8 cellular contexts compared by ENCODE assay signal in the genomic region with DNA sequence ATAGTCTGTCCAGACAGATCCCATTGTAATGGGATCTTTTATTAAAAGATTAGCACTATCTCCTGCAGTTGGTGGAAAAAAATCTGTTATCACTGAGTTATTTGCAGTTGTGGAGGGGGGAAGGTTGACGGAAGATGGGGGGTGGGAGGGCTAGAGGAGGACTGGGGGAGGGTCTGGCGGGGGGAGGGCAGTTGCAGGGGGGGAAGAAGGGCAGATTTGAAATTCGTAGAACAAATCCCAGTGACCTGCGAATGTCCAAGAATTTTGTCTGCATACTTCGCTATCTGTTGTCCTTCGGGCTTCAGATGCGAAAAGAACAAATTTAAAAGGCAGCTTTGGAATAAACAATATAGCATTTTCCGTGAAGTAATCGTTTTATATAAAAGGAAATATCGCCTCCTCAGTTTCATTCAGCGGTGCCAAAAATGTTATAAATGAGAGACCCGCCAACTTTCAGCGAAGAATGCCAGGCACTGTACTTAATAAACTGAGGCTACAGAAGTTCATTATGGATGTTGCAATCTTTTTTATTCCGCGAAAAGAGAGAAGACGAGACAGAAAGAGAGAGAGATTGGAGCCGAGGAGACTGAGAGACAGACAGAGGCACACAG. TPM values are rescaled to one million over a fixed set of nuclear protein-coding genes. Genes with fewer than 3 reads are reported as not detected.
DNase-seq lines count a peak whose midpoint lies in the region; ATAC-seq and TF ChIP-seq lines count a peak whose summit lies in the region.

No MANE protein-coding gene starts in this region.

- intact Hi-C loops in OCI-LY7 (cut with micrococcal nuclease; ENCODE audit: unreplicated experiment) (loop anchor here (2.0 kb wide), 2 partner anchors 740 to 752 kb away; no protein-coding TSS in a partner anchor), esophagus squamous epithelium (cut with DNase I) (no loop called here), psoas muscle (cut with DNase I) (loop anchor here (2.0 to 10.0 kb wide), 4 partner anchors 392 to 738 kb away; no protein-coding TSS in a partner anchor)

- H3K9me3 ChIP-seq in OCI-LY7 (ENCODE audit: low read length) (no peaks in the 10 kb centered on the region), esophagus squamous epithelium (no peaks in the 10 kb centered on the region), psoas muscle (no peaks in the 10 kb centered on the region)

- H3K79me2 ChIP-seq in OCI-LY7 (ENCODE audit: insufficient read depth, low read depth, low read length): no peaks in the 10 kb centered on the region

- WGBS in esophagus squamous epithelium, 2 donors: 0 to 1% methylated on average over 17 of the region's 17 CpGs
- WGBS in psoas muscle, 3 donors: 0 to 1% (median 1%) methylated on average over 17 of the region's 17 CpGs

- H3K27ac ChIP-seq in OCI-LY7 (ENCODE audit: low read depth, low read length, poor library complexity, severe bottlenecking): no peak overlapping the region
- H3K27ac ChIP-seq in esophagus squamous epithelium: peak overlapping the region; percentile 77 to 89 (median 84)
- peak overlapping the region; percentile 34 for H3K27ac ChIP-seq in psoas muscle

- no peak for DNase-seq in OCI-LY7 (ENCODE audit: low spot score)
- no peak for DNase-seq in esophagus squamous epithelium (lab: John Stamatoyannopoulos, UW)
- no peak for DNase-seq in psoas muscle
- no peak for DNase-seq in GM10266 (ENCODE audit: extremely low spot score)
- no peak for DNase-seq in NCI-H446 treated with DMSO at 0.1 percent for 48 hours (lab: John Stamatoyannopoulos, UW)
- DNase-seq in stimulated activated CD4-positive, alpha-beta T cell treated with anti-CD3 and anti-CD28 coated beads, Interleukin-4, amount 100 ng/mL, for 1 hour: no peak
- DNase-seq in NK-92 treated with Interleukin-12 subunit alpha and Interleukin-12 subunit beta, amount 100 ng/mL, for 24 hours (lab: John Stamatoyannopoulos, UW): no peak

- no peak for TF ChIP-seq CTCF in GM12875 (IDR thresholded peaks at IDR 0.05; ENCODE audit: borderline replicate concordance, insufficient read depth, low read depth, low read length)
- no peak for TF ChIP-seq CTCF in OCI-LY7 (conservative IDR thresholded peaks at IDR 0.05; ENCODE audit: low read length)
- TF ChIP-seq CTCF in esophagus squamous epithelium (IDR thresholded peaks at IDR 0.05): no peak
- no peak for TF ChIP-seq CTCF in psoas muscle (IDR thresholded peaks at IDR 0.05)
- TF ChIP-seq CTCF in GM10266 (IDR thresholded peaks at IDR 0.05; ENCODE audit: control insufficient read depth, insufficient read depth, low read depth, missing control alignments): no peak

- no peaks in the 10 kb centered on the region for H3K9me2 ChIP-seq in OCI-LY7 (ENCODE audit: insufficient read depth, low read length)

- peak overlapping the region; percentile 16; the same call in 1 of the 2 replicates for H2AFZ ChIP-seq in OCI-LY7 (ENCODE audit: low read length)

- peaks cover 0 to 42% (median 0%) of the 10 kb centered on the region in 4 donors for H3K27me3 ChIP-seq in esophagus squamous epithelium
- H3K27me3 ChIP-seq in psoas muscle (ENCODE audit: insufficient read depth in 3 of 3, low read length in 2 of 3): peaks cover 0 to 18% (median 4%) of the 10 kb centered on the region in 3 donors

- CTCF ChIA-PET in OCI-LY7 (lab: Charles Lee; ENCODE audit: unreplicated experiment): no interaction called here

- TF ChIP-seq POLR2A in esophagus squamous epithelium (IDR thresholded peaks at IDR 0.05): no peak

- peak overlapping the region; percentile 46 for H3K4me3 ChIP-seq in GM12875 (ENCODE audit: low read depth, low read length)
- peak overlapping the region; percentile 52 for H3K4me3 ChIP-seq in OCI-LY7 (ENCODE audit: low read depth, low read length, poor library complexity, severe bottlenecking)
- H3K4me3 ChIP-seq in esophagus squamous epithelium: peak overlapping the region; percentile 55 to 78 (median 68)
- H3K4me3 ChIP-seq in psoas muscle: peak overlapping the region; percentile 71

- POLR2A ChIA-PET in OCI-LY7 (lab: Charles Lee): no interaction called here

- H3K4me2 ChIP-seq in OCI-LY7 (ENCODE audit: low read length): peak overlapping the region; percentile 59

- no peaks in the 10 kb centered on the region for H4K20me1 ChIP-seq in OCI-LY7 (ENCODE audit: insufficient read depth, low read length)

- ATAC-seq in psoas muscle: no peak

- peaks cover 6% of the 10 kb centered on the region for H3K4me1 ChIP-seq in OCI-LY7 (ENCODE audit: insufficient read depth, low read length, poor library complexity, severe bottlenecking)
- H3K4me1 ChIP-seq in esophagus squamous epithelium: peaks cover 11 to 53% (median 22%) of the 10 kb centered on the region in 3 donors
- H3K4me1 ChIP-seq in psoas muscle: no peaks in the 10 kb centered on the region

- no TSS peak for BruUV-seq in OCI-LY7 (replicated peaks; lab: Mats Ljungman, UMichigan)

- H3K36me3 ChIP-seq in OCI-LY7 (ENCODE audit: insufficient read depth, low read length) (no peaks in the 10 kb centered on the region), esophagus squamous epithelium (no peaks in the 10 kb centered on the region), psoas muscle (ENCODE audit: insufficient read depth in 1 of 2, low read depth in 1 of 2) (peaks cover 0 to 10% of the 10 kb centered on the region in 2 donors)

RNA-seq across cellular contexts. Expression of gene FST, which starts 1.3 kb away (rescaled TPM):
- total RNA-seq in OCI-LY7 (2014; rRNA removed; shearing (Covaris generic)): not detected in 2 replicates
- total RNA-seq in OCI-LY7 (2022) (0.57 TPM in 1 of 2 replicates, not detected in the other), esophagus squamous epithelium (10 to 100 TPM in 1 of 4 donors, 1 to 10 TPM in 3; 1.6 to 11.3 (median 3.3) TPM), psoas muscle (10 to 100 TPM in 1 of 4 donors, 1 to 10 TPM in 3; 1.1 to 29.3 (median 3.0) TPM)
- polyA plus RNA-seq in psoas muscle: 1 to 10 TPM in 2 of 3 donors, under 1 TPM in 1; 0.94 to 2.4 (median 1.1) TPM
